1 cellular context compared by ENCODE assay signal in the genomic region with DNA sequence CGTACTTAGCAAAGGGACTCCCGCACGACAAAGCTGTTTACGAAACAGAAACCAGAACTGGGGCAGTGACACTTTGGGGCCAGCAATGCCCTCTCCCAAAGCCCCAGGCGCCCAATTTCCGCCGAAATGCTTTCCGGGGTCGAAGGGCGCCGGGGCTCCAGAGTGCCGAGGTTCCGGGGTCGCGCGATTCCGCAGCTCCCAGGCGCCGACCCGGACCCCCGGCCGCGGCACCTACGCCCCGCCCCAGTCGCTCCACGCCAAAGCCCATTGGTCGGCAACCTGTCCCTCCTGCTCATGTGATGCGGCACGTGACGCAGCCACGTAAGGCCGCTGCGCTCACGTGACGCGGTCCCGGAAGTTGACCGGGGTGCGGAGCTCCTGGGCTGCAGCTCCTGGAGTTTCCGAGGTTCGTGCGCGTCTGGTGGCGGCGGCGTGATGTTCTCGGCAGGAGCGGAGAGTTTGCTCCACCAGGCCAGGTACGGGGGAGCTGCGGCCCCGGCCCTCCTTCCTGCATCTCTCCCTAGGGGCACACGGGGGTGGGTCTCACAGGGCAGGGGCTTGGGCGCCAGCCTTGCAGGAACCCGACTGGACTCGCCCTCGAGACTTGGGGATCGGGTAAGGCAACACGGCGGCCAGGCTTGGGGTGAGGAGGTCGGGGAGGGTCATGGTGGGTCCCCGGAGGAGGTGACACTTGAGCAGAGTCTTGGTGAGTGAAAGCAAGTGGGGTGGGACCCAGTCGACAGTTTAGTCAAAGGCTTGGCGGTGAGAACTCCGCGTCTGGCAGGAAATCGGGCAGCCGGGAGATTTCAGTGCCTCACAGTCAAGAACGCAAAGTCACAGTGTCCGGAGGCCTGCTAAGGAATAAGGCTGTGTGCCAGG.
TF ChIP-seq lines count a peak whose summit lies in the region.

A gene with protein sequence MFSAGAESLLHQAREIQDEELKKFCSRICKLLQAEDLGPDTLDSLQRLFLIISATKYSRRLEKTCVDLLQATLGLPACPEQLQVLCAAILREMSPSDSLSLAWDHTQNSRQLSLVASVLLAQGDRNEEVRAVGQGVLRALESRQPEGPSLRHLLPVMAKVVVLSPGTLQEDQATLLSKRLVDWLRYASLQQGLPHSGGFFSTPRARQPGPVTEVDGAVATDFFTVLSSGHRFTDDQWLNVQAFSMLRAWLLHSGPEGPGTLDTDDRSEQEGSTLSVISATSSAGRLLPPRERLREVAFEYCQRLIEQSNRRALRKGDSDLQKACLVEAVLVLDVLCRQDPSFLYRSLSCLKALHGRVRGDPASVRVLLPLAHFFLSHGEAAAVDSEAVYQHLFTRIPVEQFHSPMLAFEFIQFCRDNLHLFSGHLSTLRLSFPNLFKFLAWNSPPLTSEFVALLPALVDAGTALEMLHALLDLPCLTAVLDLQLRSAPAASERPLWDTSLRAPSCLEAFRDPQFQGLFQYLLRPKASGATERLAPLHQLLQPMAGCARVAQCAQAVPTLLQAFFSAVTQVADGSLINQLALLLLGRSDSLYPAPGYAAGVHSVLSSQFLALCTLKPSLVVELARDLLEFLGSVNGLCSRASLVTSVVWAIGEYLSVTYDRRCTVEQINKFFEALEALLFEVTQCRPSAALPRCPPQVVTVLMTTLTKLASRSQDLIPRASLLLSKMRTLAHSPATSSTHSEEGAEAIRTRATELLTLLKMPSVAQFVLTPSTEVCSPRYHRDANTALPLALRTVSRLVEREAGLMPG (plus strand): TSS at position 343 of the 879 bp plus-strand sequence. CDS start 93 bp downstream, at position 436.

TF ChIP-seq in K562, 482 proteins besides CTCF, POLR2A, EP300 and RAD21 (continued from another document and continues in another):
- TF ChIP-seq TFAP4 (CRISPR knock-in tag; IDR thresholded peaks at IDR 0.05; ENCODE audit: borderline replicate concordance) (peak; percentile 71; the same call in 1 of the 2 replicates), NFATC3 (IDR thresholded peaks at IDR 0.05) (no peak), PML (IDR thresholded peaks at IDR 0.05; ENCODE audit: low read length) (peak; percentile 63; the same call in 1 of the 2 replicates), CEBPB (tag; IDR thresholded peaks at IDR 0.05) (no peak), CREM (IDR thresholded peaks at IDR 0.05; ENCODE audit: low read depth) (peak; percentile 96), SMAD1 (IDR thresholded peaks at IDR 0.05; ENCODE audit: low read depth, low read length, partially characterized antibody) (peak; percentile 12), SMAD3 (CRISPR knock-in tag; conservative IDR thresholded peaks at IDR 0.05) (no peak), ZNF561 (CRISPR knock-in tag; conservative IDR thresholded peaks at IDR 0.05) (no peak), ZNF766 (CRISPR knock-in tag; conservative IDR thresholded peaks at IDR 0.05) (0 out of 2 replicates have a peak, but pooled peaks have one; percentile 23), ZNF253 (CRISPR knock-in tag; conservative IDR thresholded peaks at IDR 0.05) (no peak), NR2C1 (IDR thresholded peaks at IDR 0.05) (peak; percentile 95), NR2C1 (tag; IDR thresholded peaks at IDR 0.05) (peak; percentile 97), CBX1 (IDR thresholded peaks at IDR 0.05; ENCODE audit: low read depth) (peak; percentile 98), MBD2 (IDR thresholded peaks at IDR 0.05; ENCODE audit: borderline replicate concordance, low read depth) (peak; percentile 88; the same call in 1 of the 2 replicates), HDAC8 (tag; IDR thresholded peaks at IDR 0.05) (no peak), FOXM1 (IDR thresholded peaks at IDR 0.05; ENCODE audit: low read depth) (no peak), FOXM1 (CRISPR knock-in tag; IDR thresholded peaks at IDR 0.05; ENCODE audit: low read depth) (0 out of 2 replicates have a peak, but pooled peaks have one; percentile 44), MCM5 (IDR thresholded peaks at IDR 0.05; ENCODE audit: low read depth) (no peak), ZBTB17 (CRISPR knock-in tag; IDR thresholded peaks at IDR 0.05) (0 out of 2 replicates have a peak, but pooled peaks have one; percentile 48), ELF4 (CRISPR knock-in tag; IDR thresholded peaks at IDR 0.05) (peak; percentile 90), FOS (IDR thresholded peaks at IDR 0.05; ENCODE audit: extremely low read depth, insufficient read length) (peak; percentile 99), PCBP1 (IDR thresholded peaks at IDR 0.05; ENCODE audit: low read depth, low read length, poor library complexity, severe bottlenecking) (peak; percentile 91), ZNF212 (CRISPR knock-in tag; IDR thresholded peaks at IDR 0.05) (no peak), BACH1 (tag; IDR thresholded peaks at IDR 0.05) (no peak), ZBED1 (IDR thresholded peaks at IDR 0.05) (no peak), RAD51 (IDR thresholded peaks at IDR 0.05; ENCODE audit: borderline replicate concordance, low read depth) (peak; percentile 100), CBFA2T2 (conservative IDR thresholded peaks at IDR 0.05) (peak; percentile 99), RFX5 (IDR thresholded peaks at IDR 0.05; ENCODE audit: low read depth, low read length) (no peak), CBX3 (IDR thresholded peaks at IDR 0.05; ENCODE audit: borderline replicate concordance in 1 of 2, low read length in 2 of 2) (peak in 1 of 2 experiments; percentile 33; a peak in 1 of 3 replicates), TAF1 (IDR thresholded peaks at IDR 0.05; ENCODE audit: control insufficient read depth, extremely low read depth, insufficient read depth, low read length, severe bottlenecking) (peak; percentile 78), EGR1 (conservative IDR thresholded peaks at IDR 0.05) (peak; percentile 30; the same call in 1 of the 2 replicates), TAF15 (IDR thresholded peaks at IDR 0.05; ENCODE audit: low read depth, low read length) (no peak), XRCC5 (IDR thresholded peaks at IDR 0.05; ENCODE audit: low read depth, low read length) (peak; percentile 28; the same call in 1 of the 2 replicates)
- TF ChIP-seq, protein P1, sequence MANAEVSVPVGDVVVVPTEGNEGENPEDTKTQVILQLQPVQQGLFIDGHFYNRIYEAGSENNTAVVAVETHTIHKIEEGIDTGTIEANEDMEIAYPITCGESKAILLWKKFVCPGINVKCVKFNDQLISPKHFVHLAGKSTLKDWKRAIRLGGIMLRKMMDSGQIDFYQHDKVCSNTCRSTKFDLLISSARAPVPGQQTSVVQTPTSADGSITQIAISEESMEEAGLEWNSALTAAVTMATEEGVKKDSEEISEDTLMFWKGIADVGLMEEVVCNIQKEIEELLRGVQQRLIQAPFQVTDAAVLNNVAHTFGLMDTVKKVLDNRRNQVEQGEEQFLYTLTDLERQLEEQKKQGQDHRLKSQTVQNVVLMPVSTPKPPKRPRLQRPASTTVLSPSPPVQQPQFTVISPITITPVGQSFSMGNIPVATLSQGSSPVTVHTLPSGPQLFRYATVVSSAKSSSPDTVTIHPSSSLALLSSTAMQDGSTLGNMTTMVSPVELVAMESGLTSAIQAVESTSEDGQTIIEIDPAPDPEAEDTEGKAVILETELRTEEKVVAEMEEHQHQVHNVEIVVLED (CRISPR knock-in tag; IDR thresholded peaks at IDR 0.05): peak; percentile 94
- TF ChIP-seq, protein P2, sequence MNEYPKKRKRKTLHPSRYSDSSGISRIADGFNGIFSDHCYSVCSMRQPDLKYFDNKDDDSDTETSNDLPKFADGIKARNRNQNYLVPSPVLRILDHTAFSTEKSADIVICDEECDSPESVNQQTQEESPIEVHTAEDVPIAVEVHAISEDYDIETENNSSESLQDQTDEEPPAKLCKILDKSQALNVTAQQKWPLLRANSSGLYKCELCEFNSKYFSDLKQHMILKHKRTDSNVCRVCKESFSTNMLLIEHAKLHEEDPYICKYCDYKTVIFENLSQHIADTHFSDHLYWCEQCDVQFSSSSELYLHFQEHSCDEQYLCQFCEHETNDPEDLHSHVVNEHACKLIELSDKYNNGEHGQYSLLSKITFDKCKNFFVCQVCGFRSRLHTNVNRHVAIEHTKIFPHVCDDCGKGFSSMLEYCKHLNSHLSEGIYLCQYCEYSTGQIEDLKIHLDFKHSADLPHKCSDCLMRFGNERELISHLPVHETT (CRISPR knock-in tag; conservative IDR thresholded peaks at IDR 0.05 in 1 of 2, IDR thresholded peaks at IDR 0.05 in 1 of 2): peak in 1 of 2 experiments; percentile 85; a peak in 2 of 4 replicates
- TF ChIP-seq, protein P3, sequence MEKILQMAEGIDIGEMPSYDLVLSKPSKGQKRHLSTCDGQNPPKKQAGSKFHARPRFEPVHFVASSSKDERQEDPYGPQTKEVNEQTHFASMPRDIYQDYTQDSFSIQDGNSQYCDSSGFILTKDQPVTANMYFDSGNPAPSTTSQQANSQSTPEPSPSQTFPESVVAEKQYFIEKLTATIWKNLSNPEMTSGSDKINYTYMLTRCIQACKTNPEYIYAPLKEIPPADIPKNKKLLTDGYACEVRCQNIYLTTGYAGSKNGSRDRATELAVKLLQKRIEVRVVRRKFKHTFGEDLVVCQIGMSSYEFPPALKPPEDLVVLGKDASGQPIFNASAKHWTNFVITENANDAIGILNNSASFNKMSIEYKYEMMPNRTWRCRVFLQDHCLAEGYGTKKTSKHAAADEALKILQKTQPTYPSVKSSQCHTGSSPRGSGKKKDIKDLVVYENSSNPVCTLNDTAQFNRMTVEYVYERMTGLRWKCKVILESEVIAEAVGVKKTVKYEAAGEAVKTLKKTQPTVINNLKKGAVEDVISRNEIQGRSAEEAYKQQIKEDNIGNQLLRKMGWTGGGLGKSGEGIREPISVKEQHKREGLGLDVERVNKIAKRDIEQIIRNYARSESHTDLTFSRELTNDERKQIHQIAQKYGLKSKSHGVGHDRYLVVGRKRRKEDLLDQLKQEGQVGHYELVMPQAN (IDR thresholded peaks at IDR 0.05; ENCODE audit: borderline replicate concordance): peak; percentile 98
- TF ChIP-seq, protein P4, sequence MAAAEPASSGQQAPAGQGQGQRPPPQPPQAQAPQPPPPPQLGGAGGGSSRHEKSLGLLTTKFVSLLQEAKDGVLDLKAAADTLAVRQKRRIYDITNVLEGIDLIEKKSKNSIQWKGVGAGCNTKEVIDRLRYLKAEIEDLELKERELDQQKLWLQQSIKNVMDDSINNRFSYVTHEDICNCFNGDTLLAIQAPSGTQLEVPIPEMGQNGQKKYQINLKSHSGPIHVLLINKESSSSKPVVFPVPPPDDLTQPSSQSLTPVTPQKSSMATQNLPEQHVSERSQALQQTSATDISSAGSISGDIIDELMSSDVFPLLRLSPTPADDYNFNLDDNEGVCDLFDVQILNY (CRISPR knock-in tag; IDR thresholded peaks at IDR 0.05): no peak
- TF ChIP-seq, protein P5, sequence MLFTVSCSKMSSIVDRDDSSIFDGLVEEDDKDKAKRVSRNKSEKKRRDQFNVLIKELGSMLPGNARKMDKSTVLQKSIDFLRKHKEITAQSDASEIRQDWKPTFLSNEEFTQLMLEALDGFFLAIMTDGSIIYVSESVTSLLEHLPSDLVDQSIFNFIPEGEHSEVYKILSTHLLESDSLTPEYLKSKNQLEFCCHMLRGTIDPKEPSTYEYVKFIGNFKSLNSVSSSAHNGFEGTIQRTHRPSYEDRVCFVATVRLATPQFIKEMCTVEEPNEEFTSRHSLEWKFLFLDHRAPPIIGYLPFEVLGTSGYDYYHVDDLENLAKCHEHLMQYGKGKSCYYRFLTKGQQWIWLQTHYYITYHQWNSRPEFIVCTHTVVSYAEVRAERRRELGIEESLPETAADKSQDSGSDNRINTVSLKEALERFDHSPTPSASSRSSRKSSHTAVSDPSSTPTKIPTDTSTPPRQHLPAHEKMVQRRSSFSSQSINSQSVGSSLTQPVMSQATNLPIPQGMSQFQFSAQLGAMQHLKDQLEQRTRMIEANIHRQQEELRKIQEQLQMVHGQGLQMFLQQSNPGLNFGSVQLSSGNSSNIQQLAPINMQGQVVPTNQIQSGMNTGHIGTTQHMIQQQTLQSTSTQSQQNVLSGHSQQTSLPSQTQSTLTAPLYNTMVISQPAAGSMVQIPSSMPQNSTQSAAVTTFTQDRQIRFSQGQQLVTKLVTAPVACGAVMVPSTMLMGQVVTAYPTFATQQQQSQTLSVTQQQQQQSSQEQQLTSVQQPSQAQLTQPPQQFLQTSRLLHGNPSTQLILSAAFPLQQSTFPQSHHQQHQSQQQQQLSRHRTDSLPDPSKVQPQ (CRISPR knock-in tag; IDR thresholded peaks at IDR 0.05; ENCODE audit: borderline replicate concordance): peak; percentile 89
- TF ChIP-seq, protein P6, sequence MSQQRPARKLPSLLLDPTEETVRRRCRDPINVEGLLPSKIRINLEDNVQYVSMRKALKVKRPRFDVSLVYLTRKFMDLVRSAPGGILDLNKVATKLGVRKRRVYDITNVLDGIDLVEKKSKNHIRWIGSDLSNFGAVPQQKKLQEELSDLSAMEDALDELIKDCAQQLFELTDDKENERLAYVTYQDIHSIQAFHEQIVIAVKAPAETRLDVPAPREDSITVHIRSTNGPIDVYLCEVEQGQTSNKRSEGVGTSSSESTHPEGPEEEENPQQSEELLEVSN (IDR thresholded peaks at IDR 0.05; ENCODE audit: borderline replicate concordance in 1 of 2, extremely low read depth in 1 of 2, insufficient read depth in 1 of 2, insufficient read length in 1 of 2, low read depth in 1 of 2, low read length in 1 of 2, poor library complexity in 1 of 2, severe bottlenecking in 1 of 2): peak in 1 of 2 experiments; percentile 84
- TF ChIP-seq, protein P7, sequence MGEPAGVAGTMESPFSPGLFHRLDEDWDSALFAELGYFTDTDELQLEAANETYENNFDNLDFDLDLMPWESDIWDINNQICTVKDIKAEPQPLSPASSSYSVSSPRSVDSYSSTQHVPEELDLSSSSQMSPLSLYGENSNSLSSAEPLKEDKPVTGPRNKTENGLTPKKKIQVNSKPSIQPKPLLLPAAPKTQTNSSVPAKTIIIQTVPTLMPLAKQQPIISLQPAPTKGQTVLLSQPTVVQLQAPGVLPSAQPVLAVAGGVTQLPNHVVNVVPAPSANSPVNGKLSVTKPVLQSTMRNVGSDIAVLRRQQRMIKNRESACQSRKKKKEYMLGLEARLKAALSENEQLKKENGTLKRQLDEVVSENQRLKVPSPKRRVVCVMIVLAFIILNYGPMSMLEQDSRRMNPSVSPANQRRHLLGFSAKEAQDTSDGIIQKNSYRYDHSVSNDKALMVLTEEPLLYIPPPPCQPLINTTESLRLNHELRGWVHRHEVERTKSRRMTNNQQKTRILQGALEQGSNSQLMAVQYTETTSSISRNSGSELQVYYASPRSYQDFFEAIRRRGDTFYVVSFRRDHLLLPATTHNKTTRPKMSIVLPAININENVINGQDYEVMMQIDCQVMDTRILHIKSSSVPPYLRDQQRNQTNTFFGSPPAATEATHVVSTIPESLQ (CRISPR knock-in tag; IDR thresholded peaks at IDR 0.05): no peak
- TF ChIP-seq, protein P8, sequence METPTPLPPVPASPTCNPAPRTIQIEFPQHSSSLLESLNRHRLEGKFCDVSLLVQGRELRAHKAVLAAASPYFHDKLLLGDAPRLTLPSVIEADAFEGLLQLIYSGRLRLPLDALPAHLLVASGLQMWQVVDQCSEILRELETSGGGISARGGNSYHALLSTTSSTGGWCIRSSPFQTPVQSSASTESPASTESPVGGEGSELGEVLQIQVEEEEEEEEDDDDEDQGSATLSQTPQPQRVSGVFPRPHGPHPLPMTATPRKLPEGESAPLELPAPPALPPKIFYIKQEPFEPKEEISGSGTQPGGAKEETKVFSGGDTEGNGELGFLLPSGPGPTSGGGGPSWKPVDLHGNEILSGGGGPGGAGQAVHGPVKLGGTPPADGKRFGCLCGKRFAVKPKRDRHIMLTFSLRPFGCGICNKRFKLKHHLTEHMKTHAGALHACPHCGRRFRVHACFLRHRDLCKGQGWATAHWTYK (CRISPR knock-in tag; IDR thresholded peaks at IDR 0.05): peak; percentile 72; the same call in 1 of the 2 replicates
